In the genomic region with DNA sequence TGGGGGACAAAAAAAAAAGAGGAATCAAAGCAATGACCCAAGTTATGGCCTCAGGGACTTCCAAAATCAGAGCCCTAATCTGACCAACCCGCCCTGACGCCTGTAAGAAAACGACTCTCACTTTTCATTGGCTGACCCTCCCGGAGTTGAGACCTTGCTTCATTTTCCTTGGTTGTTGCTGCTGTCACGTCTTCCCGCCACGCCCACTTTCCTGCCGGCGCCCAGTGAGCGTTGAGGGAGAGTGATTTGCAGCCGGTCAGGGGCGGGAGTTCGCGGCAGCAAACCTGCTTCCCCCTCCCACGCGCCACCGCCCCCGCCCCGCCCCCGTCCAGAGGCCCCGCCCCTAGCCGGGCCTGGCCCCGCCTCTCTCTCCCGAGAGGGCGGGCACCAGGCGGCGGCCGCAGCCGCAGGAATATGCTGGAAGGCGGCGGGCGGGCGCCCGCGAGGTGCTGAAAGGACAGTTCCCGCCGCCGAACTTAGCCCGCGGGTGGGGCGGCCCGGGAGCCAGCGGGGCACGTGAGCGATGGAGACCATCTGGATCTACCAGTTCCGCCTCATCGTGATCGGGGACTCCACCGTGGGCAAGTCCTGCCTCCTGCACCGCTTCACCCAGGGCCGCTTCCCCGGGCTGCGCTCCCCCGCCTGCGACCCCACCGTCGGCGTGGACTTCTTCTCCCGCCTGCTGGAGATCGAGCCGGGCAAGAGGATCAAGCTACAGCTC, we compare ENCODE assay signal across 1 cellular context.
TF ChIP-seq lines count a peak whose summit lies in the region.

Gene RAB39A (plus strand): TSS at position 403 of the 721 bp plus-strand sequence. CDS start 121 bp downstream, at position 524.

TF ChIP-seq in WTC11, 78 proteins besides CTCF, POLR2A, EP300 and RAD21 (continued from another document):
- no peak; the same call in 1 of the 2 replicates for TF ChIP-seq FOXP4 (CRISPR knock-in tag; IDR thresholded peaks at IDR 0.05)
- no peak for TF ChIP-seq SMAD4 (CRISPR knock-in tag; IDR thresholded peaks at IDR 0.05)
- TF ChIP-seq, protein P1, sequence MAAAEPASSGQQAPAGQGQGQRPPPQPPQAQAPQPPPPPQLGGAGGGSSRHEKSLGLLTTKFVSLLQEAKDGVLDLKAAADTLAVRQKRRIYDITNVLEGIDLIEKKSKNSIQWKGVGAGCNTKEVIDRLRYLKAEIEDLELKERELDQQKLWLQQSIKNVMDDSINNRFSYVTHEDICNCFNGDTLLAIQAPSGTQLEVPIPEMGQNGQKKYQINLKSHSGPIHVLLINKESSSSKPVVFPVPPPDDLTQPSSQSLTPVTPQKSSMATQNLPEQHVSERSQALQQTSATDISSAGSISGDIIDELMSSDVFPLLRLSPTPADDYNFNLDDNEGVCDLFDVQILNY (CRISPR knock-in tag; IDR thresholded peaks at IDR 0.05): peak; percentile 71; the same call in 1 of the 2 replicates
- no peak for TF ChIP-seq ZNF671 (CRISPR knock-in tag; IDR thresholded peaks at IDR 0.05)
- TF ChIP-seq, protein P2, sequence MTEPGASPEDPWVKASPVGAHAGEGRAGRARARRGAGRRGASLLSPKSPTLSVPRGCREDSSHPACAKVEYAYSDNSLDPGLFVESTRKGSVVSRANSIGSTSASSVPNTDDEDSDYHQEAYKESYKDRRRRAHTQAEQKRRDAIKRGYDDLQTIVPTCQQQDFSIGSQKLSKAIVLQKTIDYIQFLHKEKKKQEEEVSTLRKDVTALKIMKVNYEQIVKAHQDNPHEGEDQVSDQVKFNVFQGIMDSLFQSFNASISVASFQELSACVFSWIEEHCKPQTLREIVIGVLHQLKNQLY (CRISPR knock-in tag; IDR thresholded peaks at IDR 0.05): 0 out of 2 replicates have a peak, but pooled peaks have one; percentile 35
- TF ChIP-seq JAZF1 (CRISPR knock-in tag; IDR thresholded peaks at IDR 0.05): no peak
- TF ChIP-seq PRDM15 (CRISPR knock-in tag; IDR thresholded peaks at IDR 0.05): no peak
- TF ChIP-seq, protein P3, sequence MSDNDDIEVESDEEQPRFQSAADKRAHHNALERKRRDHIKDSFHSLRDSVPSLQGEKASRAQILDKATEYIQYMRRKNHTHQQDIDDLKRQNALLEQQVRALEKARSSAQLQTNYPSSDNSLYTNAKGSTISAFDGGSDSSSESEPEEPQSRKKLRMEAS (CRISPR knock-in tag; IDR thresholded peaks at IDR 0.05): peak; percentile 71
- TF ChIP-seq, protein P4, sequence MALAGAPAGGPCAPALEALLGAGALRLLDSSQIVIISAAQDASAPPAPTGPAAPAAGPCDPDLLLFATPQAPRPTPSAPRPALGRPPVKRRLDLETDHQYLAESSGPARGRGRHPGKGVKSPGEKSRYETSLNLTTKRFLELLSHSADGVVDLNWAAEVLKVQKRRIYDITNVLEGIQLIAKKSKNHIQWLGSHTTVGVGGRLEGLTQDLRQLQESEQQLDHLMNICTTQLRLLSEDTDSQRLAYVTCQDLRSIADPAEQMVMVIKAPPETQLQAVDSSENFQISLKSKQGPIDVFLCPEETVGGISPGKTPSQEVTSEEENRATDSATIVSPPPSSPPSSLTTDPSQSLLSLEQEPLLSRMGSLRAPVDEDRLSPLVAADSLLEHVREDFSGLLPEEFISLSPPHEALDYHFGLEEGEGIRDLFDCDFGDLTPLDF (CRISPR knock-in tag; IDR thresholded peaks at IDR 0.05): 0 out of 2 replicates have a peak, but pooled peaks have one; percentile 33
- TF ChIP-seq IRF2 (CRISPR knock-in tag; IDR thresholded peaks at IDR 0.05; ENCODE audit: borderline replicate concordance, low read depth): no peak
- TF ChIP-seq SMAD3 (CRISPR knock-in tag; IDR thresholded peaks at IDR 0.05; ENCODE audit: borderline replicate concordance): peak; percentile 71
- TF ChIP-seq NR1H2 (CRISPR knock-in tag; IDR thresholded peaks at IDR 0.05): no peak
- no peak for TF ChIP-seq GTF2I (CRISPR knock-in tag; conservative IDR thresholded peaks at IDR 0.05)
- peak; percentile 83; the same call in 1 of the 2 replicates for TF ChIP-seq ESRRA (CRISPR knock-in tag; IDR thresholded peaks at IDR 0.05; ENCODE audit: borderline replicate concordance)
- TF ChIP-seq, protein P5, sequence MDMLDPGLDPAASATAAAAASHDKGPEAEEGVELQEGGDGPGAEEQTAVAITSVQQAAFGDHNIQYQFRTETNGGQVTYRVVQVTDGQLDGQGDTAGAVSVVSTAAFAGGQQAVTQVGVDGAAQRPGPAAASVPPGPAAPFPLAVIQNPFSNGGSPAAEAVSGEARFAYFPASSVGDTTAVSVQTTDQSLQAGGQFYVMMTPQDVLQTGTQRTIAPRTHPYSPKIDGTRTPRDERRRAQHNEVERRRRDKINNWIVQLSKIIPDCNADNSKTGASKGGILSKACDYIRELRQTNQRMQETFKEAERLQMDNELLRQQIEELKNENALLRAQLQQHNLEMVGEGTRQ (CRISPR knock-in tag; IDR thresholded peaks at IDR 0.05): peak; percentile 88
